8 cellular contexts compared by ENCODE assay signal in the genomic region with DNA sequence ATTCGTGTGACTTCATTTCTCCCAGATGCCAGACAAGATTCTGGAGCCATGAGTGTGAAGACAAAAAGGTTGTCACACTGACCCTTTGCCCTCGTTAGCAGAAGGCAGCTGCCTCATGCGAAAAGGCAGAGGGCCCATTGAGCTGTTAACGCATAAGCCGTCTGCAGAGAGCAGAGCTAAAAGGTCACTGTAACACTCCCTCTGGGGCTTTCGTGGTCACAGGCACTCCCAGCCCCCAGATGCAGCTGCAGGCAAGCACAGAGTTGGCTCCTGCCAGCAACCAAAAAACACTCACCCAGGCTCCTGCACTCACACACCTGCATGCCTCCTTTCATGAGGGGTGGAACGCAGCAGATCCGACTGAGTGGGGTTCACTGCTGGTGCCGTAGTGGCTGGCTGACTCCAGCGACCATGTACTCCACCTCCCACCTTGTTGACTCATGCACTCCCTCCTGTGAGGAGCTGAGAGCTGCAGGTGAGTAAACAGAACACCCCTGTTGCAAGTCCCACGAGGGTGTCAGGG.
DNase-seq lines count a peak whose midpoint lies in the region; ATAC-seq, FAIRE-seq and TF ChIP-seq lines count a peak whose summit lies in the region.

No MANE protein-coding gene starts in this region.

- H3K36me3 ChIP-seq in bronchial epithelial cell (ENCODE audit: control insufficient read depth, insufficient read depth, low read length), result no peaks in the 10 kb centered on the region
- no peaks in the 10 kb centered on the region for H3K36me3 ChIP-seq in brain microvascular endothelial cell (replicated peaks)
- H3K36me3 ChIP-seq in ascending aorta, result no peaks in the 10 kb centered on the region
- no peaks in the 10 kb centered on the region for H3K36me3 ChIP-seq in thyroid gland

- WGBS in thyroid gland, 2 donors, result 77 to 85% methylated on average over 10 to 11 of the region's 11 CpGs

- H3K27me3 ChIP-seq in bronchial epithelial cell (ENCODE audit: control insufficient read depth, insufficient read depth, low read length), result no peaks in the 10 kb centered on the region
- no peaks in the 10 kb centered on the region for H3K27me3 ChIP-seq in brain microvascular endothelial cell (replicated peaks)
- no peaks in the 10 kb centered on the region for H3K27me3 ChIP-seq in ascending aorta
- H3K27me3 ChIP-seq in thyroid gland, result no peaks in the 10 kb centered on the region

- DNase-seq in AG20443 (ENCODE audit: low spot score) (peak; percentile 9), NCI-H146 (lab: John Stamatoyannopoulos, UW) (peak; percentile 99), bronchial epithelial cell (ENCODE audit: low read depth) (peak; percentile 29), brain microvascular endothelial cell (no peak), mesenteric fat pad (ENCODE audit: low spot score) (no peak), ascending aorta (ENCODE audit: low spot score in 2 of 2) (no peak), thyroid gland (no peak)

- H3K4me1 ChIP-seq in ascending aorta (no peaks in the 10 kb centered on the region), thyroid gland (peaks cover 0 to 5% of the 10 kb centered on the region in 2 donors)

- H3K4me3 ChIP-seq in bronchial epithelial cell (ENCODE audit: low read depth, low read length) (no peak overlapping the region), brain microvascular endothelial cell (ENCODE audit: low read depth, low read length) (no peak overlapping the region), ascending aorta (no peak overlapping the region), thyroid gland (replicated peaks in 1 of 3) (no peak overlapping the region)

- intact Hi-C loops in ascending aorta (cut with DNase I) (no loop called here), thyroid gland (cut with DNase I) (no loop called here)

- H3K9me3 ChIP-seq in ascending aorta (no peaks in the 10 kb centered on the region), thyroid gland (no peaks in the 10 kb centered on the region)

- in situ Hi-C loops in brain microvascular endothelial cell (cut with HindIII; ENCODE audit: low pct_ligation_motif_present, low sequenced_read_pairs), result no loop called here

- no peak for TF ChIP-seq POLR2A in thyroid gland (IDR thresholded peaks at IDR 0.05)

- TF ChIP-seq CTCF in bronchial epithelial cell (IDR thresholded peaks at IDR 0.05; ENCODE audit: insufficient read depth, low read length, severe bottlenecking) (no peak), brain microvascular endothelial cell (IDR thresholded peaks at IDR 0.05; ENCODE audit: low read depth, low read length, missing control alignments) (no peak), ascending aorta (IDR thresholded peaks at IDR 0.05) (no peak), thyroid gland (IDR thresholded peaks at IDR 0.05) (no peak)

- H3K27ac ChIP-seq in brain microvascular endothelial cell, result no peak overlapping the region
- no peak overlapping the region for H3K27ac ChIP-seq in ascending aorta
- no peak overlapping the region for H3K27ac ChIP-seq in thyroid gland

- ATAC-seq in GM21723 (IDR thresholded peaks at IDR 0.05; ENCODE audit: unreplicated experiment), result peak; percentile 74

- no peak for FAIRE-seq in bronchial epithelial cell (lab: Jason Lieb, UNC)

Comparison
In these comparisons a context has a peak if more than half of its experiments do, and no peak if none do; other contexts are left out.
1. DNase-seq: peak in AG20443 (single experiment), NCI-H146 (single experiment) and bronchial epithelial cell (single experiment); none in brain microvascular endothelial cell (single experiment), mesenteric fat pad (single experiment), ascending aorta (0 of 2) and thyroid gland (0 of 2).